In the genomic region with DNA sequence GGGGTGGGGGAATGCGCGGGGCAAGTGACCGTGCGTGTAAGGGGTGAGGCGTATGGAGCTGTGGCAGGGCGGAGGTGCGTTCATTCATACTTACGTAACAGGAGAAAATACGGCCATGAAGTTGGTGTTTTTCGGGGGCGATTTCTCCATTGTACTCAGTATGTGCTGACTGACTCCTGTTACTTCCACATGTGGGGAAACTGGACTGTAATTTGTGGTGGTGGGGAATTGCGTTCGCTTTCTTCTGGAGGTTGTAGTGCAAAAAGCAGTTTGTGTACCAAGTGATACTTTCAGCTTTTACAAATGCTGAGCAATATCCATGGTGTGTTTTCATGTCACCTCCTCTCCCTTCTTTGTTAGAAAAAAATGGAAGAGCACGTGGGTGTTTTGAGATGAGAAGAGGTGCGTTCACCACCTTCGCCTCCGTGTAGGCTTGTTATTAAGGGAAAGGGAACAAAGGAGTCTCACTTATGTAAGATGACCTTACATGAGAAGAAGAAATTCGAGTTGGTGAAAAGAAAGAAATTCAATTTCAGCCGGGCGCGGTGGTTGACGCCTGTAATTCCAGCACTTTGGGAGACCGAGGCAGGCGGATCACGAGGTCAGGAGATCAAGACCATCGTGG, we compare ENCODE assay signal across 8 cellular contexts.
DNase-seq lines count a peak whose midpoint lies in the region; ATAC-seq, FAIRE-seq and TF ChIP-seq lines count a peak whose summit lies in the region.
"Not testable (repeated sequence)": the region's sequence is repeated elsewhere in the genome, so short reads cannot be mapped to it uniquely, and the experiment has no call there.

No MANE protein-coding gene starts in this region.

- not testable (repeated sequence) for H2AK9ac ChIP-seq in IMR-90 (replicated peaks; ENCODE audit: low read depth, low read length, poor library complexity)

- intact Hi-C loops in IMR-90 (cut with micrococcal nuclease); ascending aorta (cut with DNase I): not testable (repeated sequence)

- not testable (repeated sequence) for H3K4me2 ChIP-seq in IMR-90 (ENCODE audit: low read depth, low read length); osteoblast (ENCODE audit: insufficient read depth, low read length)

- dilution Hi-C loops in IMR-90 (cut with HindIII; ENCODE audit: low sequenced_read_pairs, unreplicated experiment), result not testable (repeated sequence)

- H3K23ac ChIP-seq in IMR-90 (ENCODE audit: low read depth, low read length), result not testable (repeated sequence)

- not testable (repeated sequence) for H3K9me1 ChIP-seq in IMR-90 (ENCODE audit: insufficient read depth, low read length)

- TF ChIP-seq EP300 in tibial nerve (IDR thresholded peaks at IDR 0.05), result peak in 1 of 2 donors; percentile 75

- not testable (repeated sequence) for H3K4me3 ChIP-seq in IMR-90 (ENCODE audit: insufficient read depth, low read depth, low read length); esophagus (ENCODE audit: low read depth in 1 of 2, low read length in 2 of 2)
- peak overlapping the region in 1 of 2 donors; percentile 53 for H3K4me3 ChIP-seq in ascending aorta
- peak overlapping the region; percentile 20 for H3K4me3 ChIP-seq in osteoblast (ENCODE audit: insufficient read depth, low read length)
- peak overlapping the region in 1 of 4 donors; percentile 23 for H3K4me3 ChIP-seq in tibial nerve

- not testable (repeated sequence) for H2BK15ac ChIP-seq in IMR-90 (ENCODE audit: low read depth, low read length)

- H2AFZ ChIP-seq in IMR-90 (replicated peaks; ENCODE audit: low read length, poor library complexity); osteoblast (ENCODE audit: low read length): not testable (repeated sequence)

- not testable (repeated sequence) for TF ChIP-seq RAD21 in IMR-90 (IDR thresholded peaks at IDR 0.05; ENCODE audit: low read length)

- not testable (repeated sequence) for H3K27ac ChIP-seq in IMR-90 (ENCODE audit: insufficient read depth, low read length); osteoblast (ENCODE audit: low read depth, low read length)
- H3K27ac ChIP-seq in ascending aorta (peak overlapping the region; percentile 56 to 72), esophagus (ENCODE audit: low read depth in 2 of 2, low read length in 1 of 2) (peak overlapping the region; percentile 55 to 77), tibial nerve (peak overlapping the region; percentile 30 to 84 (median 66))

- H3K9me3 ChIP-seq in IMR-90 (ENCODE audit: control insufficient read depth, insufficient read depth, low read length); ascending aorta; esophagus (ENCODE audit: control insufficient read depth in 2 of 2, insufficient read depth in 1 of 2, low read depth in 1 of 2, low read length in 1 of 2); osteoblast (ENCODE audit: low read depth, low read length); tibial nerve: not testable (repeated sequence)

- CTCF ChIA-PET in IMR-90 (lab: Yijun Ruan, JAX), result not testable (repeated sequence)

- POLR2A ChIA-PET in IMR-90 (lab: Charles Lee; ENCODE audit: unreplicated experiment), result not testable (repeated sequence)

- not testable (repeated sequence) for H3K4ac ChIP-seq in IMR-90 (ENCODE audit: low read depth, low read length)

- not testable (repeated sequence) for BruUV-seq in IMR-90 (replicated peaks; lab: Mats Ljungman, UMichigan)

- H3K9ac ChIP-seq in IMR-90 (ENCODE audit: low read depth, low read length), result not testable (repeated sequence)

- not testable (repeated sequence) for H3K18ac ChIP-seq in IMR-90 (ENCODE audit: low read depth, low read length)

- DNase-seq in GM12891 (ENCODE audit: insufficient read length, low spot score); osteoblast (ENCODE audit: insufficient read length, low spot score, missing footprints): not testable (repeated sequence)
- DNase-seq in IMR-90, result peak; percentile 33
- peak; percentile 60 for DNase-seq in SKM-1 treated with dmso at 0.1 percent for 144 hours (lab: John Stamatoyannopoulos, UW; ENCODE audit: unreplicated experiment)
- peak in 1 of 2 donors; percentile 77 for DNase-seq in ascending aorta (ENCODE audit: low spot score in 2 of 2)
- peak; percentile 43 for DNase-seq in islet precursor cell
- DNase-seq in tibial nerve (ENCODE audit: low spot score in 2 of 2), result peak; percentile 10 to 15

- H3K79me1 ChIP-seq in IMR-90 (ENCODE audit: low read depth in 1 of 2, low read length in 2 of 2), result not testable (repeated sequence)

- H4K8ac ChIP-seq in IMR-90 (ENCODE audit: low read depth in 2 of 2, low read length in 2 of 2), result not testable (repeated sequence)

- not testable (repeated sequence) for H3K36me3 ChIP-seq in IMR-90 (ENCODE audit: control insufficient read depth, insufficient read depth, low read length); ascending aorta; esophagus (ENCODE audit: control insufficient read depth in 2 of 2, insufficient read depth in 2 of 2, low read length in 1 of 2); osteoblast (ENCODE audit: insufficient read depth, low read length); tibial nerve

- ATAC-seq in IMR-90 (ENCODE audit: low read depth), result not testable (repeated sequence)

- TF ChIP-seq CTCF in IMR-90 (conservative IDR thresholded peaks at IDR 0.05; ENCODE audit: low read depth, low read length); ascending aorta (IDR thresholded peaks at IDR 0.05); osteoblast (IDR thresholded peaks at IDR 0.05; ENCODE audit: extremely low read depth, low read depth, low read length); tibial nerve (IDR thresholded peaks at IDR 0.05): not testable (repeated sequence)

- H3K14ac ChIP-seq in IMR-90 (replicated peaks; ENCODE audit: low read depth, low read length), result not testable (repeated sequence)

- H3K56ac ChIP-seq in IMR-90 (ENCODE audit: extremely low read depth, insufficient read depth, low read length), result not testable (repeated sequence)

- no CpG with 5 or more reads among the region's 26 CpGs for WGBS in IMR-90 (ENCODE audit: extremely low coverage in 2 of 2, insufficient read length in 1 of 2), 2 experiments
- 18 to 29% methylated on average over 23 to 26 of the region's 26 CpGs for WGBS in esophagus, 2 donors
- 19 to 31% methylated on average over 26 of the region's 26 CpGs for WGBS in tibial nerve, 2 donors

- TF ChIP-seq POLR2A in GM12891 (IDR thresholded peaks at IDR 0.05; ENCODE audit: low read depth, low read length) (peak; percentile 94), IMR-90 (IDR thresholded peaks at IDR 0.05; ENCODE audit: low read depth, low read length) (peak; percentile 59; the same call in 1 of the 2 replicates), tibial nerve (IDR thresholded peaks at IDR 0.05) (peak; percentile 30 to 41)

- not testable (repeated sequence) for H2BK120ac ChIP-seq in IMR-90 (ENCODE audit: low read depth, low read length)

- not testable (repeated sequence) for H4K5ac ChIP-seq in IMR-90 (ENCODE audit: low read depth, low read length)

- H3K79me2 ChIP-seq in osteoblast (ENCODE audit: insufficient read depth, low read length), result not testable (repeated sequence)

- FAIRE-seq in GM12891 (lab: Jason Lieb, UNC), result not testable (repeated sequence)

- H2BK5ac ChIP-seq in IMR-90 (ENCODE audit: low read depth, low read length, poor library complexity, severe bottlenecking), result not testable (repeated sequence)

- not testable (repeated sequence) for H3K4me1 ChIP-seq in IMR-90 (ENCODE audit: control insufficient read depth, insufficient read depth, low read length); ascending aorta; esophagus (ENCODE audit: control insufficient read depth in 2 of 2, insufficient read depth in 2 of 2, low read length in 1 of 2); osteoblast (ENCODE audit: insufficient read depth, low read length); tibial nerve

- not testable (repeated sequence) for H2BK20ac ChIP-seq in IMR-90 (ENCODE audit: low read depth, low read length)

- H4K20me1 ChIP-seq in IMR-90 (ENCODE audit: insufficient read depth, low read length); osteoblast (ENCODE audit: insufficient read depth, low read length): not testable (repeated sequence)

- H4K91ac ChIP-seq in IMR-90 (ENCODE audit: insufficient read depth, low read depth, low read length), result not testable (repeated sequence)

- H2AK5ac ChIP-seq in IMR-90 (ENCODE audit: low read depth, low read length), result not testable (repeated sequence)

- H3K27me3 ChIP-seq in IMR-90 (ENCODE audit: control insufficient read depth, insufficient read depth, low read length); ascending aorta; esophagus (ENCODE audit: control insufficient read depth in 1 of 2, insufficient read depth in 2 of 2, low read length in 2 of 2); osteoblast (ENCODE audit: insufficient read depth, low read length); tibial nerve: not testable (repeated sequence)

- in situ Hi-C loops in IMR-90 (cut with MboI; ENCODE audit: low sequenced_read_pairs), result not testable (repeated sequence)

TF ChIP-seq in GM12891, 5 proteins besides CTCF, POLR2A, EP300 and RAD21:
- peak; percentile 89 for TF ChIP-seq POU2F2 (IDR thresholded peaks at IDR 0.05; ENCODE audit: low read depth, low read length)
- TF ChIP-seq POLR2AphosphoS5 (IDR thresholded peaks at IDR 0.05; ENCODE audit: low read depth, low read length), result peak; percentile 94
TF ChIP-seq in GM12891: peak in this region for 2; not testable (repeated sequence) for 3.

Comparison
In these comparisons a context has a peak if more than half of its experiments do, and no peak if none do; other contexts are left out.
1. POLR2A ChIP-seq: peak in every context shown above with its lines; median percentile 94 in GM12891; 59 in IMR-90; 36 in tibial nerve.